Comparison of ENCODE assay signal across 23 cellular contexts in the genomic region with DNA sequence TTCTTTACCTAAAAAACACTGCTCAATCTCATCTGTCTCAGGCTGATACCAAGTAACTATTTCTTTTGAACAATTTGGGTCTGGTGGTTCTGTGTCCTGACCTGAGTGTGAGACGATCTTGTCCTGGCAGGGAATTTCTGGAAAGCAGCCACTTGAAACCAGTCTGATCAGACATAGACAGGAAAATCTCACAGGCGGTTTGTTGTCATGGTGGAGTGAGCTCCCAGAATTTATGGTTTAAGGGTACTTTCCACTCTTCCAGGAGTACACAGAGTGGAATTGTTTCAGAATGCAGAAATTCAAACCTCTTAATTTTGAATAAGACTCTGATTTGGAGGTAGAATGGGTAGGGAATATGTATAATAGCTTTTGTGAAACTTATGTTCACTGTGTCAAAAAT.
DNase-seq lines count a peak whose midpoint lies in the region; ATAC-seq and TF ChIP-seq lines count a peak whose summit lies in the region.
"Had no signal": no experiment of that assay in that cellular context is flagged by ENCODE, and none has a peak within 500 bp of the region (broad histone marks: within the 10 kb centered on the region; RNA-seq: fewer than 3 reads in every experiment).

No MANE protein-coding gene starts in this region.

- peaks cover 4% of the 10 kb centered on the region for H3K27me3 Mint-ChIP-seq in neural progenitor cell (ENCODE audit: insufficient read depth, low read depth)
- no peaks in the 10 kb centered on the region for H3K27me3 Mint-ChIP-seq in type B pancreatic cell
- H3K27me3 Mint-ChIP-seq: activated naive CD8-positive, alpha-beta T cell treated with anti-CD3 and anti-CD28 coated beads, Interleukin-2, amount 10 ng/mL, durations not matched to agents 7 days and 5 days had no signal

- DNase-seq in HT-29 (ENCODE audit: low spot score) (peak; percentile 20), SJSA1 (ENCODE audit: low read depth in 1 of 2, low spot score in 2 of 2) (peak in 1 of 2 experiments; percentile 4), neural progenitor cell (ENCODE audit: low spot score) (no peak), type B pancreatic cell (ENCODE audit: extremely low spot score, unreplicated experiment) (no peak), cerebellar nuclear complex (lab: John Stamatoyannopoulos, UW) (no peak)
- DNase-seq in effector CD4-positive, alpha-beta T cell: no peak
- DNase-seq: activated CD4-positive, alpha-beta T cell treated with anti-CD3 and anti-CD28 coated beads, Interleukin-2, amount 50 U/mL, for 1 hour; activated CD8-positive, alpha-beta memory T cell treated with anti-CD3 and anti-CD28 coated beads, Interleukin-2, amount 50 U/mL, for 4 hours; activated naive CD8-positive, alpha-beta T cell treated with anti-CD3 and anti-CD28 coated beads, Interleukin-2, amount 10 ng/mL, durations not matched to agents 7 days and 5 days; brain microvascular endothelial cell; left colon; NCI-H1417; NCI-H526 treated with DMSO at 0.1 percent for 48 hours; SIG-M5; stimulated activated CD4-positive, alpha-beta T cell treated with anti-CD3 and anti-CD28 coated beads, Interleukin-2, amount 100 ng/mL, for 24 hours; stimulated activated naive CD4-positive, alpha-beta T cell; T-helper 2 cell had no signal

- no peak overlapping the region for H3K4me2 ChIP-seq in neural progenitor cell

- H3K9ac ChIP-seq in neural progenitor cell: no peak overlapping the region

- H3K36me3 Mint-ChIP-seq in neural progenitor cell (no peaks in the 10 kb centered on the region), type B pancreatic cell (no peaks in the 10 kb centered on the region)
- H3K36me3 Mint-ChIP-seq: activated naive CD8-positive, alpha-beta T cell treated with anti-CD3 and anti-CD28 coated beads, Interleukin-2, amount 10 ng/mL, durations not matched to agents 7 days and 5 days had no signal

- ATAC-seq in esophagus mucosa (peak; percentile 68), HG02970 (IDR thresholded peaks at IDR 0.05; ENCODE audit: low FRiP score, unreplicated experiment) (no peak)
- ATAC-seq: left colon had no signal

- H3K9me3 ChIP-seq in SJSA1 (replicated peaks): no peaks in the 10 kb centered on the region
- no peaks in the 10 kb centered on the region for H3K9me3 ChIP-seq in neural progenitor cell (ENCODE audit: low read depth)
- H3K9me3 ChIP-seq: thoracic aorta had no signal

- peak overlapping the region; percentile 20 for H3K27ac ChIP-seq in SJSA1
- H3K27ac ChIP-seq in neural progenitor cell: no peak overlapping the region
- H3K27ac ChIP-seq: brain microvascular endothelial cell, thoracic aorta, VCaP had no signal

- peak overlapping the region; percentile 17 for H2AFZ ChIP-seq in neural progenitor cell (replicated peaks)

- H3K79me2 ChIP-seq in neural progenitor cell (ENCODE audit: low read depth): no peaks in the 10 kb centered on the region

- H3K4me3 Mint-ChIP-seq in neural progenitor cell (no peak overlapping the region), type B pancreatic cell (no peak overlapping the region)
- H3K4me3 Mint-ChIP-seq: activated naive CD8-positive, alpha-beta T cell treated with anti-CD3 and anti-CD28 coated beads, Interleukin-2, amount 10 ng/mL, durations not matched to agents 7 days and 5 days; neural crest cell had no signal

- peaks cover 29% of the 10 kb centered on the region for H3K4me1 ChIP-seq in SJSA1 (replicated peaks)
- peaks cover 9% of the 10 kb centered on the region for H3K4me1 ChIP-seq in neural progenitor cell

- no peaks in the 10 kb centered on the region for H4K20me1 ChIP-seq in neural progenitor cell (ENCODE audit: low read depth)

- H3K9me3 Mint-ChIP-seq in neural progenitor cell (no peaks in the 10 kb centered on the region), type B pancreatic cell (no peaks in the 10 kb centered on the region)
- H3K9me3 Mint-ChIP-seq: neural crest cell had no signal

- peak overlapping the region; percentile 59 for H3K27ac Mint-ChIP-seq in neural progenitor cell
- H3K27ac Mint-ChIP-seq in type B pancreatic cell: no peak overlapping the region
- H3K27ac Mint-ChIP-seq: activated naive CD8-positive, alpha-beta T cell treated with anti-CD3 and anti-CD28 coated beads, Interleukin-2, amount 10 ng/mL, durations not matched to agents 7 days and 5 days; activated T-helper 2 cell treated with anti-CD3 and anti-CD28 coated beads, Interferon-gamma antibody, Interleukin-2, Interleukin-4, amounts not matched to agents 10 μg/mL and 5 μg/mL and 100 μg/mL, durations not matched to agents 14 hours and 24 hours and 36 hours had no signal

- no peaks in the 10 kb centered on the region for H3K36me3 ChIP-seq in SJSA1
- no peaks in the 10 kb centered on the region for H3K36me3 ChIP-seq in neural progenitor cell
- H3K36me3 ChIP-seq: brain microvascular endothelial cell, thoracic aorta had no signal

- peaks cover 3% of the 10 kb centered on the region for H3K4me1 Mint-ChIP-seq in neural progenitor cell
- no peaks in the 10 kb centered on the region for H3K4me1 Mint-ChIP-seq in type B pancreatic cell (ENCODE audit: unreplicated experiment)
- H3K4me1 Mint-ChIP-seq: activated naive CD8-positive, alpha-beta T cell treated with anti-CD3 and anti-CD28 coated beads, Interleukin-2, amount 10 ng/mL, durations not matched to agents 7 days and 5 days had no signal

- no peaks in the 10 kb centered on the region for H3K27me3 ChIP-seq in SJSA1 (replicated peaks)
- no peaks in the 10 kb centered on the region for H3K27me3 ChIP-seq in neural progenitor cell
- H3K27me3 ChIP-seq: brain microvascular endothelial cell had no signal

- no peak for TF ChIP-seq CTCF in neural progenitor cell (IDR thresholded peaks at IDR 0.05)
- no peak for TF ChIP-seq CTCF in type B pancreatic cell (conservative IDR thresholded peaks at IDR 0.05)

- no peak overlapping the region for H3K4me3 ChIP-seq in SJSA1
- H3K4me3 ChIP-seq in neural progenitor cell: no peak overlapping the region
- H3K4me3 ChIP-seq: thoracic aorta had no signal

- no peaks in the 10 kb centered on the region for H3F3A ChIP-seq in neural progenitor cell (ENCODE audit: low read depth)
